ENCODE assay signal across 22 cellular contexts in genomic region chr4:63589796-63590195, GRCh38.
DNase-seq lines count a peak whose midpoint lies in the region; FAIRE-seq and TF ChIP-seq lines count a peak whose summit lies in the region.
"Had no signal": no experiment of that assay in that cellular context is flagged by ENCODE, and none has a peak within 500 bp of the region (broad histone marks: within the 10 kb centered on the region; RNA-seq: fewer than 3 reads in every experiment).

No MANE protein-coding gene starts in this region.

- no CpG with 5 or more reads among the region's 6 CpGs for WGBS in H9 (ENCODE audit: extremely low coverage, insufficient read length, low lambda C conversion rate)
- 42% methylated on average over 6 of the region's 6 CpGs for WGBS in hepatocyte (ENCODE audit: low lambda C conversion rate, missing lambda C conversion rate)
- no CpG with 5 or more reads among the region's 6 CpGs for WGBS in trophoblast cell (ENCODE audit: extremely low coverage, insufficient coverage, insufficient read length)
- 31 to 50% methylated on average over 1 to 5 of the region's 6 CpGs for WGBS in thyroid gland, 2 donors

- H3K79me2 ChIP-seq in H9 (ENCODE audit: insufficient read depth, low read length) (no peaks in the 10 kb centered on the region), hepatocyte (no peaks in the 10 kb centered on the region), neural progenitor cell (ENCODE audit: low read depth) (no peaks in the 10 kb centered on the region), trophoblast cell (ENCODE audit: control insufficient read depth, insufficient read depth, low read length, poor library complexity) (no peaks in the 10 kb centered on the region)

- no peaks in the 10 kb centered on the region for H3K9me2 ChIP-seq in hepatocyte (replicated peaks; ENCODE audit: insufficient read depth)

- H2AFZ ChIP-seq in H9 (ENCODE audit: low read length) (peak overlapping the region; percentile 2), hepatocyte (no peak overlapping the region), neural progenitor cell (replicated peaks) (peak overlapping the region; percentile 98), trophoblast cell (ENCODE audit: insufficient read depth, low read length, poor library complexity) (no peak overlapping the region)

- H3K14ac ChIP-seq in H9 (ENCODE audit: insufficient read depth, low read length), result peak overlapping the region; percentile 44
- no peak overlapping the region for H3K14ac ChIP-seq in trophoblast cell (ENCODE audit: low read length)

- H3K4me1 ChIP-seq in H9 (ENCODE audit: insufficient read depth, low read length) (no peaks in the 10 kb centered on the region), hepatocyte (ENCODE audit: insufficient read depth) (no peaks in the 10 kb centered on the region), neural progenitor cell (no peaks in the 10 kb centered on the region), trophoblast cell (ENCODE audit: control insufficient read depth in 1 of 2, insufficient read depth in 2 of 2, low read length in 2 of 2) (no peaks in the 10 kb centered on the region), thyroid gland (no peaks in the 10 kb centered on the region)
- H3K4me1 ChIP-seq: Peyer's patch had no signal

- no peak overlapping the region for H2BK15ac ChIP-seq in H9 (ENCODE audit: low read depth, low read length)

- no peaks in the 10 kb centered on the region for H3K23me2 ChIP-seq in H9 (ENCODE audit: insufficient read length, low read depth, low read length, poor library complexity, severe bottlenecking)

- H3K79me1 ChIP-seq in H9 (ENCODE audit: insufficient read depth, low read depth, low read length, poor library complexity, severe bottlenecking) (no peaks in the 10 kb centered on the region), trophoblast cell (ENCODE audit: low read length) (no peaks in the 10 kb centered on the region)

- H2BK120ac ChIP-seq in H9 (ENCODE audit: low read depth, low read length, poor library complexity, severe bottlenecking) (no peak overlapping the region), trophoblast cell (ENCODE audit: insufficient read depth, low read length, poor library complexity) (no peak overlapping the region)

- no peak overlapping the region for H4K12ac ChIP-seq in trophoblast cell (ENCODE audit: low read depth, low read length)

- TF ChIP-seq CTCF in H9 (conservative IDR thresholded peaks at IDR 0.05) (no peak; the same call in 2 of the 3 replicates), hepatocyte (IDR thresholded peaks at IDR 0.05; ENCODE audit: poor library complexity) (no peak), neural progenitor cell (IDR thresholded peaks at IDR 0.05) (peak; percentile 7), thyroid gland (IDR thresholded peaks at IDR 0.05) (no peak)

- H3K9me3 ChIP-seq in H9 (ENCODE audit: control insufficient read depth, low read depth, low read length) (no peaks in the 10 kb centered on the region), hepatocyte (ENCODE audit: low read depth) (no peaks in the 10 kb centered on the region), neural progenitor cell (ENCODE audit: low read depth) (no peaks in the 10 kb centered on the region), trophoblast cell (ENCODE audit: insufficient read depth, low read depth, low read length) (peaks cover 2% of the 10 kb centered on the region), thyroid gland (no peaks in the 10 kb centered on the region)
- H3K9me3 ChIP-seq: Peyer's patch had no signal

- no peak for TF ChIP-seq POLR2A in thyroid gland (IDR thresholded peaks at IDR 0.05)

- peaks cover 17 to 23% of the 10 kb centered on the region in 2 experiments for H3K4me1 Mint-ChIP-seq in H9
- no peaks in the 10 kb centered on the region for H3K4me1 Mint-ChIP-seq in neural progenitor cell
- H3K4me1 Mint-ChIP-seq: CD8-positive, alpha-beta memory T cell had no signal

- no peak overlapping the region for H3K4me3 Mint-ChIP-seq in H9
- no peak overlapping the region for H3K4me3 Mint-ChIP-seq in neural progenitor cell
- H3K4me3 Mint-ChIP-seq: CD8-positive, alpha-beta memory T cell had no signal

- H3K27ac Mint-ChIP-seq in H9 (no peak overlapping the region; a peak in 1 of 7 replicates), neural progenitor cell (no peak overlapping the region)
- H3K27ac Mint-ChIP-seq: CD8-positive, alpha-beta memory T cell had no signal

- peaks cover 3 to 29% (median 7%) of the 10 kb centered on the region in 3 experiments for H3K36me3 Mint-ChIP-seq in H9 (ENCODE audit: insufficient read depth in 1 of 3, low read depth in 3 of 3)
- no peaks in the 10 kb centered on the region for H3K36me3 Mint-ChIP-seq in neural progenitor cell
- H3K36me3 Mint-ChIP-seq: CD8-positive, alpha-beta memory T cell had no signal

- no peak overlapping the region for H3K23ac ChIP-seq in H9 (ENCODE audit: insufficient read length, low read depth, low read length)
- H3K23ac ChIP-seq in trophoblast cell (ENCODE audit: low read length), result no peak overlapping the region

- intact Hi-C loops in thyroid gland (cut with DNase I), result no loop called here

- H2BK20ac ChIP-seq in H9 (ENCODE audit: low read depth, low read length, poor library complexity, severe bottlenecking), result no peak overlapping the region

- no peak overlapping the region for H3K9ac ChIP-seq in H9 (ENCODE audit: extremely low read depth, insufficient read length, low read length)
- no peak overlapping the region for H3K9ac ChIP-seq in neural progenitor cell
- H3K9ac ChIP-seq in trophoblast cell (ENCODE audit: low read length), result no peak overlapping the region

- no peak overlapping the region for H4K5ac ChIP-seq in H9 (ENCODE audit: insufficient read length, low read depth, low read length)

- H2AK5ac ChIP-seq in H9 (ENCODE audit: insufficient read length, low read length) (no peak overlapping the region), trophoblast cell (ENCODE audit: low read length) (no peak overlapping the region)

- DNase-seq in H9 (peak; percentile 64), NCI-H510A treated with DMSO at 0.1 percent for 48 hours (lab: John Stamatoyannopoulos, UW) (peak; percentile 32), hepatocyte (ENCODE audit: low spot score) (peak; percentile 19), neural progenitor cell (ENCODE audit: low spot score) (peak; percentile 35), trophoblast cell (no peak), RCC 7860 (ENCODE audit: low spot score) (no peak), thyroid gland (no peak)
- DNase-seq: C1 segment of cervical spinal cord; CD8-positive, alpha-beta memory T cell; DMS79; Kasumi-1; MM.1S; NCI-H1092 treated with DMSO at 0.1 percent for 48 hours; NCI-H146; NCI-H2081 treated with DMSO at 0.1 percent for 48 hours; NCI-H524 treated with DMSO at 0.1 percent for 48 hours; Peyer's patch; Right ventricle myocardium superior had no signal

- H3K9me3 Mint-ChIP-seq in H9, result peaks cover 24 to 28% of the 10 kb centered on the region in 2 experiments
- H3K9me3 Mint-ChIP-seq in neural progenitor cell, result peaks cover 14% of the 10 kb centered on the region

- H3K18ac ChIP-seq in H9 (ENCODE audit: insufficient read length, low read depth, low read length), result peak overlapping the region; percentile 10
- H3K18ac ChIP-seq in trophoblast cell (ENCODE audit: low read length), result no peak overlapping the region

- H4K91ac ChIP-seq in H9 (ENCODE audit: insufficient read length, low read depth, low read length) (no peak overlapping the region), trophoblast cell (ENCODE audit: low read depth, low read length) (no peak overlapping the region)

- H3K4me3 ChIP-seq in hepatocyte (no peak overlapping the region), neural progenitor cell (no peak overlapping the region), trophoblast cell (ENCODE audit: low read depth, low read length) (no peak overlapping the region), thyroid gland (replicated peaks in 1 of 3) (no peak overlapping the region)
- H3K4me3 ChIP-seq: Peyer's patch, SK-N-MC had no signal

- no peak for FAIRE-seq in RCC 7860 (lab: Jason Lieb, UNC)
- FAIRE-seq: H54, HTR-8/SVneo had no signal

- H2BK5ac ChIP-seq in H9 (ENCODE audit: insufficient read length, low read length) (no peak overlapping the region), trophoblast cell (ENCODE audit: low read depth, low read length, poor library complexity) (no peak overlapping the region)

- H3T11ph ChIP-seq in H9 (ENCODE audit: low read length), result no peak overlapping the region

- H3K27me3 ChIP-seq in H9 (ENCODE audit: insufficient read depth, low read length), result no peaks in the 10 kb centered on the region
- no peaks in the 10 kb centered on the region for H3K27me3 ChIP-seq in hepatocyte
- H3K27me3 ChIP-seq in neural progenitor cell, result no peaks in the 10 kb centered on the region
- H3K27me3 ChIP-seq in trophoblast cell (ENCODE audit: insufficient read depth, low read length), result no peaks in the 10 kb centered on the region
- no peaks in the 10 kb centered on the region for H3K27me3 ChIP-seq in thyroid gland
- H3K27me3 ChIP-seq: Peyer's patch had no signal

- H3K36me3 ChIP-seq in hepatocyte (replicated peaks; ENCODE audit: insufficient read depth, low read depth) (no peaks in the 10 kb centered on the region), neural progenitor cell (no peaks in the 10 kb centered on the region), trophoblast cell (ENCODE audit: control insufficient read depth in 1 of 2, insufficient read depth in 2 of 2, low read length in 2 of 2) (no peaks in the 10 kb centered on the region), thyroid gland (no peaks in the 10 kb centered on the region)
- H3K36me3 ChIP-seq: Peyer's patch had no signal

- H3K4ac ChIP-seq in H9 (ENCODE audit: low read depth, low read length) (no peak overlapping the region), trophoblast cell (ENCODE audit: low read depth, low read length) (no peak overlapping the region)

- H3K27me3 Mint-ChIP-seq in H9 (ENCODE audit: low read depth) (no peaks in the 10 kb centered on the region; the same call in 1 of the 2 replicates), neural progenitor cell (ENCODE audit: insufficient read depth, low read depth) (peaks cover 2% of the 10 kb centered on the region)
- H3K27me3 Mint-ChIP-seq: CD8-positive, alpha-beta memory T cell had no signal

- H3K56ac ChIP-seq in H9 (ENCODE audit: insufficient read length, low read depth, low read length), result no peak overlapping the region

- H4K20me1 ChIP-seq in H9 (ENCODE audit: control insufficient read depth, insufficient read depth, insufficient read length) (no peaks in the 10 kb centered on the region), hepatocyte (ENCODE audit: insufficient read depth, poor library complexity, severe bottlenecking) (no peaks in the 10 kb centered on the region), neural progenitor cell (ENCODE audit: low read depth) (no peaks in the 10 kb centered on the region)

- H3K4me2 ChIP-seq in H9 (ENCODE audit: insufficient read depth, insufficient read length, low read length), result no peak overlapping the region
- no peak overlapping the region for H3K4me2 ChIP-seq in hepatocyte
- no peak overlapping the region for H3K4me2 ChIP-seq in neural progenitor cell
- H3K4me2 ChIP-seq in trophoblast cell (ENCODE audit: low read length), result no peak overlapping the region

- H4K8ac ChIP-seq in H9 (replicated peaks; ENCODE audit: insufficient read length, low read depth, low read length) (no peak overlapping the region), trophoblast cell (ENCODE audit: low read depth, low read length) (no peak overlapping the region)

- no peak overlapping the region for H2BK12ac ChIP-seq in H9 (ENCODE audit: insufficient read length, low read depth, low read length)
- no peak overlapping the region for H2BK12ac ChIP-seq in trophoblast cell (ENCODE audit: low read length)

- no peaks in the 10 kb centered on the region for H3F3A ChIP-seq in neural progenitor cell (ENCODE audit: low read depth)

- H3K27ac ChIP-seq in H9 (ENCODE audit: insufficient read length, low read depth, low read length) (no peak overlapping the region), hepatocyte (no peak overlapping the region), neural progenitor cell (no peak overlapping the region), trophoblast cell (ENCODE audit: low read depth, low read length) (no peak overlapping the region), thyroid gland (no peak overlapping the region)
- H3K27ac ChIP-seq: HL-60, Peyer's patch, SK-N-MC had no signal

Comparison
In these comparisons a context has a peak if more than half of its experiments do, and no peak if none do; other contexts are left out.
1. DNase-seq: peak in H9 (single experiment), NCI-H510A treated with DMSO at 0.1 percent for 48 hours (single experiment), hepatocyte (single experiment) and neural progenitor cell (single experiment); none in trophoblast cell (0 of 2), RCC 7860 (single experiment) and thyroid gland (0 of 2).
2. H2AFZ ChIP-seq: peak in H9 (single experiment) and neural progenitor cell (single experiment); none in hepatocyte (single experiment) and trophoblast cell (single experiment).